15 cellular contexts compared by ENCODE assay signal in the genomic region with DNA sequence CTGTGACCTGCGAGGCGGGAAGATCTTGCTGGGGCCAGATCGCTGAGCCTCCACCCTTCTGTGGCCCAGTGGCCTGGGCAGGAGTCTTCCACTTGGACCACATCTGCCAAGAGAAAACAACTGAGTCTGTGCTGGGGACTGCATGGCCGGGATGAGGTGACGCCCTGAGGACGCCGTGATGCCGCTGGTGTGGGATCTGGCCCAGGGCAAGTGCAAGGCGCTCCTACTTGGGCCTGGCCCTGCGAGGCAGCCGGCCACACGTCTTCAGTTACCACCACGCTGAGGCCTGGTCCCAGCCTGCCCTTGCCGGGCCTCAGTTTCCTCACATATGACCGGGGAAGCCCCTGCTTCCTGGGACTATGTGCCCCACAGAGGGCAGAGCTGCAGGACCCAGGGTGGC.
DNase-seq lines count a peak whose midpoint lies in the region; ATAC-seq, FAIRE-seq and TF ChIP-seq lines count a peak whose summit lies in the region.
"Had no signal": no experiment of that assay in that cellular context is flagged by ENCODE, and none has a peak within 500 bp of the region (broad histone marks: within the 10 kb centered on the region; RNA-seq: fewer than 3 reads in every experiment).

No MANE protein-coding gene starts in this region.

- TF ChIP-seq POLR2A in H1 (IDR thresholded peaks at IDR 0.05; ENCODE audit: control extremely low read depth in 1 of 2, low read depth in 2 of 2, low read length in 2 of 2), result no peak

- ATAC-seq in stimulated activated naive CD8-positive, alpha-beta T cell treated with anti-CD3 and anti-CD28 coated beads, Interleukin-15, Interleukin-2, amounts not matched to agents 100 U/mL and 50 U/mL, for 24 hours, result peak; percentile 9
- ATAC-seq: A549 had no signal

- H3K4me2 ChIP-seq in H1 (ENCODE audit: insufficient read depth in 1 of 2, low read depth in 2 of 2, low read length in 2 of 2) (no peak overlapping the region), neuronal stem cell (ENCODE audit: insufficient read depth, low read length, poor library complexity, severe bottlenecking) (no peak overlapping the region)
- H3K4me2 ChIP-seq: A549 had no signal

- H3K23me2 ChIP-seq in H1 (ENCODE audit: low read depth, low read length), result no peaks in the 10 kb centered on the region; the same call in 1 of the 2 replicates

- H4K91ac ChIP-seq in H1 (replicated peaks; ENCODE audit: insufficient read length, low read length) (no peak overlapping the region), neuronal stem cell (ENCODE audit: low read depth, low read length, poor library complexity) (no peak overlapping the region)

- H3K4me3 ChIP-seq in H1 (ENCODE audit: extremely low read depth in 1 of 4, insufficient read depth in 2 of 4, low read depth in 3 of 4, low read length in 4 of 4), result no peak overlapping the region
- peak overlapping the region in 1 of 2 donors; percentile 50 for H3K4me3 ChIP-seq in neuronal stem cell (ENCODE audit: low read length in 2 of 2)
- H3K4me3 ChIP-seq: A549 had no signal

- H2BK12ac ChIP-seq in H1 (ENCODE audit: low read depth, low read length), result no peak overlapping the region
- no peak overlapping the region for H2BK12ac ChIP-seq in neuronal stem cell (ENCODE audit: low read length)

- no peak overlapping the region for H3K27ac ChIP-seq in H1 (ENCODE audit: low read depth, low read length)
- H3K27ac ChIP-seq in neuronal stem cell (replicated peaks; ENCODE audit: low read length), result no peak overlapping the region
- H3K27ac ChIP-seq: A549, C4-2B had no signal

- H3K79me1 ChIP-seq in H1 (ENCODE audit: low read depth, low read length), result no peaks in the 10 kb centered on the region
- no peaks in the 10 kb centered on the region for H3K79me1 ChIP-seq in neuronal stem cell (ENCODE audit: low read depth, low read length)

- no peak overlapping the region for H2AK5ac ChIP-seq in H1 (ENCODE audit: low read depth, low read length)
- H2AK5ac ChIP-seq in neuronal stem cell (ENCODE audit: low read depth, low read length), result no peak overlapping the region

- POLR2A ChIA-PET in H1 (lab: Charles Lee; ENCODE audit: partially characterized antibody), result no interaction called here

- 94% methylated on average over 15 of the region's 15 CpGs; no CpG with 5 or more reads in 1 of the 2 experiments for WGBS in H1 (ENCODE audit: extremely low coverage in 1 of 2, insufficient coverage in 1 of 2, insufficient read length in 1 of 2, insufficient replicate concordance in 2 of 2, low coverage in 1 of 2, low lambda C conversion rate in 2 of 2, missing lambda C conversion rate in 1 of 2), 2 experiments
- no CpG with 5 or more reads among the region's 15 CpGs for WGBS in neuronal stem cell (ENCODE audit: extremely low coverage in 2 of 2, insufficient read length in 2 of 2, insufficient replicate concordance in 1 of 2), 2 donors

- FAIRE-seq in H1 (lab: Jason Lieb, UNC), result no peak
- FAIRE-seq: A549, GM19239, H54 had no signal

- H3K4ac ChIP-seq in H1 (replicated peaks; ENCODE audit: insufficient read length, low read depth, low read length) (no peak overlapping the region), neuronal stem cell (ENCODE audit: low read length) (no peak overlapping the region)

- no peak overlapping the region for H4K5ac ChIP-seq in H1 (ENCODE audit: insufficient read length, low read depth, low read length)

- no peak overlapping the region for H3K18ac ChIP-seq in H1 (ENCODE audit: extremely low read depth, low read length)
- H3K18ac ChIP-seq in neuronal stem cell (ENCODE audit: low read length), result peak overlapping the region; percentile 48

- no peaks in the 10 kb centered on the region for H3K36me3 ChIP-seq in H1 (ENCODE audit: control insufficient read depth in 2 of 4, insufficient read depth in 4 of 4, low read length in 3 of 4)
- no peaks in the 10 kb centered on the region for H3K36me3 ChIP-seq in neuronal stem cell (replicated peaks in 1 of 2; ENCODE audit: control insufficient read depth in 2 of 2, insufficient read depth in 2 of 2, low read length in 2 of 2)
- H3K36me3 ChIP-seq: BE2C had no signal

- no peak for TF ChIP-seq RAD21 in H1 (IDR thresholded peaks at IDR 0.05 in 1 of 2, conservative IDR thresholded peaks at IDR 0.05 in 1 of 2; ENCODE audit: low read depth in 2 of 2, low read length in 2 of 2)

- H2BK15ac ChIP-seq in H1 (ENCODE audit: low read length) (no peak overlapping the region), neuronal stem cell (ENCODE audit: low read length) (peak overlapping the region; percentile 27)

- no peaks in the 10 kb centered on the region for H4K20me1 ChIP-seq in H1 (replicated peaks in 1 of 2; ENCODE audit: control insufficient read depth in 1 of 2, insufficient read depth in 2 of 2, low read length in 2 of 2)

- no peak for TF ChIP-seq EP300 in H1 (IDR thresholded peaks at IDR 0.05; ENCODE audit: borderline replicate concordance in 1 of 2, low read depth in 2 of 2, low read length in 2 of 2)

- H3K9ac ChIP-seq in H1 (replicated peaks in 1 of 4; ENCODE audit: extremely low read depth in 1 of 4, low read depth in 3 of 4, low read length in 3 of 4), result no peak overlapping the region
- H3K9ac ChIP-seq in neuronal stem cell (ENCODE audit: low read depth, low read length, poor library complexity), result no peak overlapping the region

- H2AFZ ChIP-seq in H1 (ENCODE audit: low read length) (peak overlapping the region; percentile 53; the same call in 1 of the 2 replicates), neuronal stem cell (ENCODE audit: low read length) (no peak overlapping the region)

- no peaks in the 10 kb centered on the region for H3K27me3 ChIP-seq in H1 (replicated peaks in 1 of 4; ENCODE audit: control insufficient read depth in 3 of 4, extremely low read depth in 1 of 4, insufficient read depth in 3 of 4, low read length in 3 of 4)
- H3K27me3 ChIP-seq in neuronal stem cell (ENCODE audit: control insufficient read depth in 3 of 3, insufficient read depth in 3 of 3, low read depth in 1 of 3, low read length in 3 of 3), result no peaks in the 10 kb centered on the region

- H3K4me1 ChIP-seq in H1 (replicated peaks in 1 of 4; ENCODE audit: control insufficient read depth in 3 of 4, insufficient read depth in 4 of 4, low read length in 3 of 4), result no peaks in the 10 kb centered on the region
- no peaks in the 10 kb centered on the region for H3K4me1 ChIP-seq in neuronal stem cell (ENCODE audit: control insufficient read depth in 2 of 2, insufficient read depth in 1 of 2, low read depth in 1 of 2, low read length in 2 of 2)
- H3K4me1 ChIP-seq: A549, BE2C had no signal

- no peak for TF ChIP-seq CTCF in H1 (IDR thresholded peaks at IDR 0.05; ENCODE audit: control extremely low read depth in 1 of 3, insufficient read depth in 1 of 3, low read depth in 1 of 3, low read length in 3 of 3)

- H2BK120ac ChIP-seq in H1 (replicated peaks; ENCODE audit: low read depth, low read length), result no peak overlapping the region
- H2BK120ac ChIP-seq in neuronal stem cell (ENCODE audit: low read depth, low read length), result no peak overlapping the region

- CTCF ChIA-PET in H1 (lab: Charles Lee; ENCODE audit: partially characterized antibody), result interaction anchor here (1.4 kb wide), 1 partner anchor 8 kb away, joined by 5 read pairs; no protein-coding TSS in a partner anchor

- no peak overlapping the region for H3K14ac ChIP-seq in H1 (ENCODE audit: insufficient read length)
- peak overlapping the region; percentile 14 for H3K14ac ChIP-seq in neuronal stem cell (ENCODE audit: low read length)

- peaks cover 0 to 4% of the 10 kb centered on the region in 2 experiments; a peak in 1 of 4 replicates for H3K9me3 ChIP-seq in H1 (ENCODE audit: insufficient read depth in 2 of 2, low read depth in 1 of 2, low read length in 1 of 2)
- no peaks in the 10 kb centered on the region for H3K9me3 ChIP-seq in neuronal stem cell (replicated peaks in 1 of 2; ENCODE audit: control insufficient read depth in 2 of 2, insufficient read depth in 1 of 2, low read depth in 1 of 2, low read length in 2 of 2)
- H3K9me3 ChIP-seq: A549, BE2C had no signal

- peak overlapping the region; percentile 2; the same call in 1 of the 2 replicates for H4K8ac ChIP-seq in H1 (ENCODE audit: extremely low read depth, insufficient read depth, low read length)
- H4K8ac ChIP-seq in neuronal stem cell (ENCODE audit: low read depth, low read length), result no peak overlapping the region

- DNase-seq in H1 (ENCODE audit: low read depth in 1 of 2, low spot score in 2 of 2), result no peak
- no peak for DNase-seq in neuronal stem cell (ENCODE audit: low spot score)
- DNase-seq in stimulated activated naive CD8-positive, alpha-beta T cell treated with anti-CD3 and anti-CD28 coated beads, Interleukin-15, Interleukin-2, amounts not matched to agents 100 U/mL and 50 U/mL, for 24 hours, result no peak
- DNase-seq in NCI-H2029 (lab: John Stamatoyannopoulos, UW), result no peak
- no peak for DNase-seq in globus pallidus (ENCODE audit: low spot score)
- no peak for DNase-seq in activated effector memory CD4-positive, alpha-beta T cell treated with anti-CD3 and anti-CD28 coated beads, Interleukin-2, amount 50 U/mL, for 16 hours
- no peak for DNase-seq in GDM1 (lab: John Stamatoyannopoulos, UW)
- DNase-seq: BE2C; CD4-positive, alpha-beta memory T cell; DND-41; GF-D8 had no signal

- H3K23ac ChIP-seq in H1 (ENCODE audit: insufficient read length), result no peak overlapping the region
- no peak overlapping the region for H3K23ac ChIP-seq in neuronal stem cell (ENCODE audit: low read depth, low read length, poor library complexity)

- no peak overlapping the region for H3K56ac ChIP-seq in H1 (replicated peaks; ENCODE audit: insufficient read length, low read depth, low read length)

- no peak overlapping the region for H2BK20ac ChIP-seq in H1 (ENCODE audit: low read length)

- H2BK5ac ChIP-seq in H1 (ENCODE audit: low read depth, low read length) (no peak overlapping the region; the same call in 1 of the 2 replicates), neuronal stem cell (ENCODE audit: low read length) (no peak overlapping the region)

- H3K79me2 ChIP-seq in H1 (ENCODE audit: control insufficient read depth in 1 of 2, insufficient read depth in 2 of 2, low read length in 2 of 2), result no peaks in the 10 kb centered on the region

TF ChIP-seq in H1, 55 proteins besides CTCF, POLR2A, EP300 and RAD21:
- no peak for TF ChIP-seq POU5F1 (IDR thresholded peaks at IDR 0.05; ENCODE audit: low read depth, low read length)
